In the genomic region with DNA sequence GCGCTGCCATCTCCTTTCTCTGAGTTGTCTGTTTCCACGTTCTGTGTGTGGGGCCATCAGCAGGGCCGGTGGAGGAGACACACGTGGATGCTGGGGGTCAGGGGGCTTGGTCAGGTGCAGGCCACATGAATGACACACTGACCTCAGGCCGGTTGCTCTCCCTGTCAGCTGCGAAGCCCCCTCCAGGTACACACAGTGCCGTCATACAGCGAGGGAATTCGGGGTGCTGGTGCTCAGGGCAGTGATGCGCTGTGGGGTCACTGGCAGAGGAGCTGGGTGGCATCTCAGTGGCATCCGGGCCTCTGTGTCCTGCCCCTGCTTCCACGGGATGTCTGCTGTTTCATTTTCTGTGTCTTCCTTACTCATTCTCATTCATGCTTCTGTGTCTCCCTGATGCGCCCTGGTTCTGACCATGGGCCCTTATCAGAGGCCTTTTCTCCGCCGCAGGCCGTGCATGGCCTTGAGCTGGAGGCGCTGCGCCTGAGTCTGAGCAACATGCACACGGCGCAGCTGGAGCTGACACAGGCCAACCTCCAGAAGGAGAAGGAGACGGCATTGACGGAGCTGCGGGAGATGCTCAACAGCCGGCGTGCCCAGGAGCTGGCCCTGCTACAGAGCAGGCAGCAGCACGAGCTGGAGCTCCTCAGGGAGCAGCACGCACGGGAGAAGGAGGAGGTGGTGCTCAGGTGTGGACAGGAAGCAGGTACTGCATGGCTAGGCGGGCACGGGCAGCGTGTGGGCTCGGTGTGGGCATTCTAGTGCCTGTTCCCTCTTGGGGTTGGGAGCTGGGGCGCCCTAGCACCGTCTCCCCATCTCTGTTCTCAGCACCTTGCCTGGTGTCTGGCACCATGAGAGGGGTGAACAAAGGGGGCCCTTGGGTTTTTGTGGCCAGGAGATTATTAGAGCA, we compare ENCODE assay signal across 30 cellular contexts.
"Had no signal": no experiment of that assay in that cellular context is flagged by ENCODE, and none has a peak within 500 bp of the region (broad histone marks: within the 10 kb centered on the region; RNA-seq: fewer than 3 reads in every experiment).

No MANE protein-coding gene starts in this region.

- H3K4me3 Mint-ChIP-seq: activated CD4-positive, alpha-beta memory T cell treated with anti-CD3 and anti-CD28 coated beads for 36 hours; activated naive CD4-positive, alpha-beta T cell treated with anti-CD3 and anti-CD28 coated beads for 36 hours; activated naive CD8-positive, alpha-beta T cell treated with anti-CD3 and anti-CD28 coated beads for 36 hours; activated T-helper 1 cell treated with anti-CD3 and anti-CD28 coated beads, Interleukin-12 subunit alpha, Interleukin-12 subunit beta, Interleukin-2, Interleukin-4 antibody, amounts not matched to agents 30 ng/mL and 10 ng/mL and 1 ng/mL, durations not matched to agents 14 hours and 24 hours and 36 hours; naive B cell; neural crest cell; T-cell; T-helper 2 cell treated with Interferon-gamma antibody and Interleukin-4, amounts not matched to agents 5 μg/mL and 100 μg/mL, for 36 hours had no signal

- H3K4me3 ChIP-seq: esophagus squamous epithelium, suprapubic skin, tibial nerve had no signal

- H3K27ac ChIP-seq: epithelial cell of prostate, suprapubic skin, tibial nerve had no signal

- ATAC-seq: activated CD4-positive, CD25-positive, alpha-beta regulatory T cell treated with anti-CD3 and anti-CD28 coated beads, Interleukin-2, amount 50 U/mL, for 24 hours; left cardiac atrium; T-cell had no signal

- H3K27me3 ChIP-seq: esophagus squamous epithelium, suprapubic skin, tibial nerve had no signal

- H3K9me3 ChIP-seq: esophagus squamous epithelium, suprapubic skin, tibial nerve had no signal

- DNase-seq: activated CD4-positive, alpha-beta memory T cell treated with anti-CD3 and anti-CD28 coated beads for 36 hours; activated CD4-positive, alpha-beta T cell treated with anti-CD3 and anti-CD28 coated beads for 48 hours; activated CD8-positive, alpha-beta memory T cell treated with anti-CD3 and anti-CD28 coated beads, Interleukin-2, amount 50 U/mL, for 4 hours; activated effector memory CD4-positive, alpha-beta T cell treated with anti-CD3 and anti-CD28 coated beads, Interleukin-2, amount 50 U/mL, for 16 hours; activated naive CD4-positive, alpha-beta T cell treated with anti-CD3 and anti-CD28 coated beads for 36 hours; activated naive CD8-positive, alpha-beta T cell treated with anti-CD3 and anti-CD28 coated beads for 36 hours; activated T-cell treated with anti-CD3 and anti-CD28 coated beads, Interleukin-2, amount 50 U/mL, for 1 hour; central memory CD4-positive, alpha-beta T cell; effector CD4-positive, alpha-beta T cell; esophagus squamous epithelium; foreskin melanocyte; left cardiac atrium; left ventricle myocardium superior; naive B cell; occipital lobe; right cardiac atrium; stimulated activated CD4-positive, alpha-beta T cell treated with anti-CD3 and anti-CD28 coated beads, Interleukin-15, amount 100 ng/mL, for 24 hours; stimulated activated CD4-positive, alpha-beta T cell treated with anti-CD3 and anti-CD28 coated beads, Interleukin-2, amount 100 ng/mL, for 24 hours; stimulated activated naive CD4-positive, alpha-beta T cell; T-cell had no signal

- H3K4me1 ChIP-seq: suprapubic skin, tibial nerve had no signal

- FAIRE-seq: colon, endometrium, islet of Langerhans had no signal

- H3K9me3 Mint-ChIP-seq: activated CD4-positive, alpha-beta memory T cell treated with anti-CD3 and anti-CD28 coated beads for 36 hours; activated naive CD4-positive, alpha-beta T cell treated with anti-CD3 and anti-CD28 coated beads for 36 hours; activated naive CD8-positive, alpha-beta T cell treated with anti-CD3 and anti-CD28 coated beads for 36 hours; activated T-helper 1 cell treated with anti-CD3 and anti-CD28 coated beads, Interleukin-12 subunit alpha, Interleukin-12 subunit beta, Interleukin-2, Interleukin-4 antibody, amounts not matched to agents 30 ng/mL and 10 ng/mL and 1 ng/mL, durations not matched to agents 14 hours and 24 hours and 36 hours; naive B cell; neural crest cell; T-cell; T-helper 2 cell treated with Interferon-gamma antibody and Interleukin-4, amounts not matched to agents 5 μg/mL and 100 μg/mL, for 36 hours had no signal

- H3K27me3 Mint-ChIP-seq: activated CD4-positive, alpha-beta memory T cell treated with anti-CD3 and anti-CD28 coated beads for 36 hours; activated naive CD8-positive, alpha-beta T cell treated with anti-CD3 and anti-CD28 coated beads for 36 hours; naive B cell; T-cell had no signal

- H3K4me1 Mint-ChIP-seq: naive B cell, neural crest cell had no signal

- H3K27ac Mint-ChIP-seq: activated CD4-positive, alpha-beta memory T cell treated with anti-CD3 and anti-CD28 coated beads for 36 hours; activated naive CD4-positive, alpha-beta T cell treated with anti-CD3 and anti-CD28 coated beads for 36 hours; activated naive CD8-positive, alpha-beta T cell treated with anti-CD3 and anti-CD28 coated beads for 36 hours; activated T-helper 1 cell treated with anti-CD3 and anti-CD28 coated beads, Interleukin-12 subunit alpha, Interleukin-12 subunit beta, Interleukin-2, Interleukin-4 antibody, amounts not matched to agents 30 ng/mL and 10 ng/mL and 1 ng/mL, durations not matched to agents 14 hours and 24 hours and 36 hours; T-cell; T-helper 2 cell treated with Interferon-gamma antibody and Interleukin-4, amounts not matched to agents 5 μg/mL and 100 μg/mL, for 36 hours had no signal
